In genomic region chr18:48801728-48802542, GRCh38 we compare ENCODE assay signal across 8 cellular contexts.
DNase-seq lines count a peak whose midpoint lies in the region; ATAC-seq and TF ChIP-seq lines count a peak whose summit lies in the region.

No MANE protein-coding gene starts in this region.

- peak overlapping the region; percentile 38 for H2BK15ac ChIP-seq in mesenchymal stem cell (ENCODE audit: low read depth, poor library complexity, severe bottlenecking)

- no peaks in the 10 kb centered on the region for H3K27me3 ChIP-seq in mesenchymal stem cell (ENCODE audit: control insufficient read depth in 1 of 2, insufficient read depth in 1 of 2, low read length in 2 of 2)

- H3K27ac ChIP-seq in mesenchymal stem cell (ENCODE audit: low read length, poor library complexity, severe bottlenecking) (no peak overlapping the region), substantia nigra (ENCODE audit: low read depth, low read length, poor library complexity, severe bottlenecking) (peak overlapping the region; percentile 61)

- H2BK120ac ChIP-seq in mesenchymal stem cell (ENCODE audit: low read depth, low read length), result no peak overlapping the region

- H2AK5ac ChIP-seq in mesenchymal stem cell (ENCODE audit: low read length, severe bottlenecking), result no peak overlapping the region

- H3K36me3 Mint-ChIP-seq in activated naive CD8-positive, alpha-beta T cell treated with anti-CD3 and anti-CD28 coated beads, Interleukin-2, amount 10 ng/mL, durations not matched to agents 7 days and 5 days, result peaks cover 2% of the 10 kb centered on the region
- peaks cover 17% of the 10 kb centered on the region for H3K36me3 Mint-ChIP-seq in endothelial cell (ENCODE audit: low read depth, unreplicated experiment)

- H3K4me1 Mint-ChIP-seq in activated naive CD8-positive, alpha-beta T cell treated with anti-CD3 and anti-CD28 coated beads, Interleukin-2, amount 10 ng/mL, durations not matched to agents 7 days and 5 days, result peaks cover 28% of the 10 kb centered on the region
- H3K4me1 Mint-ChIP-seq in endothelial cell (ENCODE audit: unreplicated experiment), result peaks cover 14% of the 10 kb centered on the region

- 96% methylated on average over 7 of the region's 7 CpGs for WGBS in mesenchymal stem cell

- ATAC-seq in activated CD4-positive, CD25-positive, alpha-beta regulatory T cell treated with anti-CD3 and anti-CD28 coated beads, Interleukin-2, amount 50 U/mL, for 24 hours, result peak; percentile 25
- ATAC-seq in activated naive CD8-positive, alpha-beta T cell treated with anti-CD3 and anti-CD28 coated beads, Interleukin-2, amount 10 ng/mL, durations not matched to agents 7 days and 5 days (ENCODE audit: low read depth), result no peak

- H3K9me3 Mint-ChIP-seq in activated naive CD8-positive, alpha-beta T cell treated with anti-CD3 and anti-CD28 coated beads, Interleukin-2, amount 10 ng/mL, durations not matched to agents 7 days and 5 days, result no peaks in the 10 kb centered on the region
- no peaks in the 10 kb centered on the region for H3K9me3 Mint-ChIP-seq in endothelial cell (ENCODE audit: unreplicated experiment)

- no peak overlapping the region for H2BK12ac ChIP-seq in mesenchymal stem cell (ENCODE audit: low read length in 2 of 2)

- no peak overlapping the region for H3K18ac ChIP-seq in mesenchymal stem cell (ENCODE audit: low read depth in 1 of 2, low read length in 2 of 2)

- no peak overlapping the region for H2AFZ ChIP-seq in mesenchymal stem cell (ENCODE audit: low read depth, low read length)

- H4K8ac ChIP-seq in mesenchymal stem cell (ENCODE audit: low read length), result no peak overlapping the region

- POLR2A ChIA-PET in activated naive CD8-positive, alpha-beta T cell treated with anti-CD3 and anti-CD28 coated beads, Interleukin-2, amount 10 ng/mL, durations not matched to agents 7 days and 5 days (lab: Charles Lee), result interaction anchor here (0.5 to 1.3 kb wide), 2 partner anchors 25 to 658 kb away, joined by 3 read pairs; no protein-coding TSS in a partner anchor

- TF ChIP-seq CTCF in endothelial cell (IDR thresholded peaks at IDR 0.05; ENCODE audit: unreplicated experiment), result no peak

- H3K9me3 ChIP-seq in mesenchymal stem cell (ENCODE audit: control insufficient read depth, low read length), result no peaks in the 10 kb centered on the region

- H3K14ac ChIP-seq in mesenchymal stem cell (ENCODE audit: low read length in 2 of 2), result no peak overlapping the region

- peak overlapping the region; percentile 28 for H3K9ac ChIP-seq in mesenchymal stem cell (ENCODE audit: low read length)

- no peak overlapping the region for H2BK5ac ChIP-seq in mesenchymal stem cell (ENCODE audit: low read depth, low read length, poor library complexity, severe bottlenecking)

- H3K4ac ChIP-seq in mesenchymal stem cell (ENCODE audit: low read depth in 1 of 2, low read length in 2 of 2), result no peak overlapping the region

- no peak overlapping the region for H3K27ac Mint-ChIP-seq in activated naive CD8-positive, alpha-beta T cell treated with anti-CD3 and anti-CD28 coated beads, Interleukin-2, amount 10 ng/mL, durations not matched to agents 7 days and 5 days
- H3K27ac Mint-ChIP-seq in endothelial cell (ENCODE audit: unreplicated experiment), result no peak overlapping the region

- in situ Hi-C loops in KBM-7 (cut with MboI; ENCODE audit: low pct_unique_long_range_greater_than_20kb, low sequenced_read_pairs), result no loop called here

- H3K4me3 ChIP-seq in mesenchymal stem cell (ENCODE audit: insufficient read depth in 1 of 2, low read depth in 1 of 2, low read length in 2 of 2), result no peak overlapping the region

- peaks cover 14% of the 10 kb centered on the region for H3K79me1 ChIP-seq in mesenchymal stem cell (replicated peaks; ENCODE audit: low read length, poor library complexity, severe bottlenecking)

- peaks cover 40 to 72% of the 10 kb centered on the region in 2 experiments for H3K36me3 ChIP-seq in mesenchymal stem cell (ENCODE audit: control insufficient read depth in 1 of 2, insufficient read depth in 2 of 2, low read depth in 1 of 2, low read length in 2 of 2)

- H3K23ac ChIP-seq in mesenchymal stem cell (ENCODE audit: low read length in 2 of 2), result no peak overlapping the region

- no peak overlapping the region for H3K4me2 ChIP-seq in mesenchymal stem cell (ENCODE audit: low read length, poor library complexity, severe bottlenecking)

- no peaks in the 10 kb centered on the region for H3K27me3 Mint-ChIP-seq in activated naive CD8-positive, alpha-beta T cell treated with anti-CD3 and anti-CD28 coated beads, Interleukin-2, amount 10 ng/mL, durations not matched to agents 7 days and 5 days
- H3K27me3 Mint-ChIP-seq in endothelial cell (ENCODE audit: unreplicated experiment), result peaks cover 14% of the 10 kb centered on the region

- no peak overlapping the region for H4K91ac ChIP-seq in mesenchymal stem cell (ENCODE audit: low read length)

- H3K4me1 ChIP-seq in mesenchymal stem cell (ENCODE audit: control insufficient read depth, insufficient read depth, low read depth, low read length), result peaks cover 7% of the 10 kb centered on the region

- DNase-seq in activated CD4-positive, CD25-positive, alpha-beta regulatory T cell (lab: John Stamatoyannopoulos, UW), result no peak
- DNase-seq in activated naive CD8-positive, alpha-beta T cell treated with anti-CD3 and anti-CD28 coated beads, Interleukin-2, amount 10 ng/mL, durations not matched to agents 7 days and 5 days, result peak; percentile 27
- no peak for DNase-seq in mesenchymal stem cell
- DNase-seq in substantia nigra (lab: John Stamatoyannopoulos, UW), result no peak
- no peak for DNase-seq in endothelial cell (ENCODE audit: low spot score)
- no peak for DNase-seq in KBM-7
- no peak for DNase-seq in SW 1271 (lab: John Stamatoyannopoulos, UW)

- no peak overlapping the region for H3K4me3 Mint-ChIP-seq in activated naive CD8-positive, alpha-beta T cell treated with anti-CD3 and anti-CD28 coated beads, Interleukin-2, amount 10 ng/mL, durations not matched to agents 7 days and 5 days
- H3K4me3 Mint-ChIP-seq in endothelial cell (ENCODE audit: unreplicated experiment), result no peak overlapping the region
